Comparison of ENCODE assay signal across 16 cellular contexts in genomic region chr3:66031102-66031698, GRCh38.
"Had no signal": no experiment of that assay in that cellular context is flagged by ENCODE, and none has a peak within 500 bp of the region (broad histone marks: within the 10 kb centered on the region; RNA-seq: fewer than 3 reads in every experiment).

No MANE protein-coding gene starts in this region.

- H3K4me3 Mint-ChIP-seq: memory B cell, naive B cell had no signal

- H3K27ac ChIP-seq: epithelial cell of prostate, esophagus muscularis mucosa, lower lobe of right lung, neutrophil had no signal

- H3K36me3 Mint-ChIP-seq: memory B cell, naive B cell had no signal

- H3K4me1 Mint-ChIP-seq: memory B cell, naive B cell had no signal

- DNase-seq: effector memory CD4-positive, alpha-beta T cell; foreskin melanocyte; head of caudate nucleus; hypothalamus; islet precursor cell; lower lobe of right lung; naive B cell; stimulated activated CD4-positive, alpha-beta T cell treated with anti-CD3 and anti-CD28 coated beads, Interleukin-2, amount 100 ng/mL, for 48 hours; stimulated activated naive CD4-positive, alpha-beta T cell treated with Interleukin-2 at 50 U/mL for 16 hours; trophoblast cell had no signal

- H3K9me3 ChIP-seq: esophagus muscularis mucosa, lower lobe of right lung, neutrophil had no signal

- H3K4me3 ChIP-seq: esophagus muscularis mucosa, lower lobe of right lung, smooth muscle cell had no signal

- H3K36me3 ChIP-seq: esophagus muscularis mucosa, lower lobe of right lung, neutrophil had no signal

- H3K27me3 ChIP-seq: esophagus muscularis mucosa had no signal

- H3K27ac Mint-ChIP-seq: memory B cell, naive B cell had no signal

- ATAC-seq: left lobe of liver, lower lobe of right lung had no signal
